15 cellular contexts compared by ENCODE assay signal in genomic region chr9:86838883-86839497, GRCh38.
DNase-seq lines count a peak whose midpoint lies in the region; ATAC-seq and TF ChIP-seq lines count a peak whose summit lies in the region.
"Had no signal": no experiment of that assay in that cellular context is flagged by ENCODE, and none has a peak within 500 bp of the region (broad histone marks: within the 10 kb centered on the region; RNA-seq: fewer than 3 reads in every experiment).

No MANE protein-coding gene starts in this region.

- peak; percentile 94 for ATAC-seq in Right ventricle myocardium inferior
- ATAC-seq in left ventricle myocardium superior = peak; percentile 95
- ATAC-seq in psoas muscle = peak in 2 of 4 donors; percentile 32 to 52
- ATAC-seq in HG03342 (IDR thresholded peaks at IDR 0.05; ENCODE audit: unreplicated experiment) = no peak

- no peaks in the 10 kb centered on the region for H3K9me3 ChIP-seq in psoas muscle
- H3K9me3 ChIP-seq: BE2C had no signal

- H3K4me3 ChIP-seq in psoas muscle = no peak overlapping the region

- WGBS in psoas muscle, 3 donors = 45 to 68% (median 51%) methylated on average over 13 of the region's 13 CpGs

- peak; percentile 79 for DNase-seq in Right ventricle myocardium inferior (ENCODE audit: missing footprints)
- DNase-seq in cardiac septum (ENCODE audit: low spot score) = no peak
- peak; percentile 77 for DNase-seq in left ventricle myocardium superior
- DNase-seq in psoas muscle = peak; percentile 26 to 66
- no peak for DNase-seq in NCI-H226
- DNase-seq in NCI-H524 treated with DMSO at 0.1 percent for 48 hours (lab: John Stamatoyannopoulos, UW) = no peak
- DNase-seq in ecto neural progenitor cell (ENCODE audit: low spot score) = no peak
- DNase-seq: 8988T; BE2C; CD4-positive, alpha-beta T cell; H9; NCI-H187 treated with DMSO at 0.1 percent for 48 hours; NCI-H774; RPMI8226 had no signal

- intact Hi-C loops in Right ventricle myocardium inferior (cut with DNase I) (loop anchor here (5.0 kb wide), 1 partner anchor 108 kb away; the partner anchor contains the start of gene GAS1), cardiac septum (cut with DNase I) (no loop called here), left ventricle myocardium superior (cut with micrococcal nuclease) (no loop called here), psoas muscle (cut with DNase I) (no loop called here)

- no peaks in the 10 kb centered on the region for H3K4me1 ChIP-seq in psoas muscle
- H3K4me1 ChIP-seq: BE2C had no signal

- H3K36me3 ChIP-seq in psoas muscle (ENCODE audit: insufficient read depth in 1 of 2, low read depth in 1 of 2) = no peaks in the 10 kb centered on the region
- H3K36me3 ChIP-seq: BE2C had no signal

- H3K27ac ChIP-seq in psoas muscle = no peak overlapping the region

- no peak for TF ChIP-seq CTCF in psoas muscle (IDR thresholded peaks at IDR 0.05)

- no peaks in the 10 kb centered on the region for H3K27me3 ChIP-seq in psoas muscle (ENCODE audit: insufficient read depth in 3 of 3, low read length in 2 of 3)
- H3K27me3 ChIP-seq: BE2C had no signal

Comparison
In these comparisons a context has a peak if more than half of its experiments do, and no peak if none do; other contexts are left out.
1. DNase-seq: peak in Right ventricle myocardium inferior (single experiment), left ventricle myocardium superior (single experiment) and psoas muscle (2 of 2); none in cardiac septum (single experiment), NCI-H226 (single experiment), NCI-H524 treated with DMSO at 0.1 percent for 48 hours (single experiment) and ecto neural progenitor cell (single experiment).